In the genomic region with DNA sequence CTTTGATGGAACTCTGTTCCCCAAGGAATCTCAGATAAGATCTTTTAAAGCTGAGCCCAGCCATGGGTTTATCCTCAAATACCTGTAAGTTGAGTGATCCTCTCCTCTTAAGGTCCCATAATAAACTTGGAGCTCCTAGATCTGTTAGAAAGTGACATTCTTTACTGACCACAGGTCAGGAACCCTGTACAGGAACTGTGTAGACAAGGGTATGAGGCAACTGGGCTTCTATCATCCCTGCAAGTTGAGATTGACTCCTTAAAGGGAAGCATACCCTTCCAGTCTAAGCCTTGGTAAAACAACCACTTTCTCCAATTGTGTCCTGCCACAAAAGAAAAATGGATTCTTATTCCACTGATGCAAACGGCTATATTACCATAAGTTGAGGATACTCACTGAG, we compare ENCODE assay signal across 5 cellular contexts. TPM values are rescaled to one million over a fixed set of nuclear protein-coding genes. Genes with fewer than 3 reads are reported as not detected.
"Had no signal": no experiment of that assay in that cellular context is flagged by ENCODE, and none has a peak within 500 bp of the region (broad histone marks: within the 10 kb centered on the region; RNA-seq: fewer than 3 reads in every experiment).

No MANE protein-coding gene starts in this region.

RNA-seq across cellular contexts. Expression of a gene that starts 26.2 kb away (rescaled TPM):
- total RNA-seq: activated CD4-positive, alpha-beta T cell treated with anti-CD3 and anti-CD28 coated beads, Interleukin-2, amount 10 ng/mL, durations not matched to agents 7 days and 5 days; ascending aorta; foreskin keratinocyte; T-helper 1 cell treated with Interleukin-12 subunit alpha and Interleukin-12 subunit beta and Interleukin-4 antibody, amounts not matched to agents 30 ng/mL and 1 ng/mL, for 36 hours; WTC11 had no signal
- polyA plus RNA-seq: foreskin keratinocyte had no signal
